Comparison of ENCODE assay signal across 22 cellular contexts in the genomic region with DNA sequence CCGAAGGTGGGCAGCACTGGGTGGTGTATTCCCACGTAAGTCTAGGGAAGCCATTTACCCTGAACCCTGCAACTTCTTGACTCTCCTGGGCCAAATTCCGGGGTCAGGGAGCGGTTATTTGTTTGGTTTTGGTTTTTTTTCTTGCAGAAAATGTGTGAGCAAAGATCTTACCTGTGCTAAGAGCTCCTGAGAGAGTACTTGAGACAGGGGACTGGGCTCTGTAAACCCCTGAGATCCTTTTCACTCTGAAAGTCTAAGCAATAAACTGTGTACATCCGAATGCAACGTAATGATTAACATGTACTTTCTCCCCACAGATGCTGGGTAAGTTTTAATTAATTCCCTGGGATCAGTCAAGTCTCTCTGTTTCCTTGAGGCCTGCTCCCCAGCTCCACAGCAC. TPM values are rescaled to one million over a fixed set of nuclear protein-coding genes. Genes with fewer than 3 reads are reported as not detected.
DNase-seq lines count a peak whose midpoint lies in the region; ATAC-seq and TF ChIP-seq lines count a peak whose summit lies in the region.
"Had no signal": no experiment of that assay in that cellular context is flagged by ENCODE, and none has a peak within 500 bp of the region (broad histone marks: within the 10 kb centered on the region; RNA-seq: fewer than 3 reads in every experiment).

No MANE protein-coding gene starts in this region.

- H3K9me3 ChIP-seq in Peyer's patch: no peaks in the 10 kb centered on the region
- H3K9me3 ChIP-seq in left lung: no peaks in the 10 kb centered on the region
- no peaks in the 10 kb centered on the region for H3K9me3 ChIP-seq in gastrocnemius medialis
- H3K9me3 ChIP-seq: SJCRH30 had no signal

- H3K9me3 Mint-ChIP-seq in Calu3 (ENCODE audit: low read depth, unreplicated experiment) (peaks cover 2% of the 10 kb centered on the region), mesothelial cell of epicardium (no peaks in the 10 kb centered on the region)

- no TSS peak for BruUV-seq in Calu3 (replicated peaks; lab: Mats Ljungman, UMichigan)

- H3K4me1 Mint-ChIP-seq in Calu3 (ENCODE audit: low read depth, unreplicated experiment) (peaks cover 29% of the 10 kb centered on the region), mesothelial cell of epicardium (no peaks in the 10 kb centered on the region)

- CTCF ChIA-PET in Calu3 (lab: Charles Lee): interaction anchor here (0.7 to 3.3 kb wide), 4 partner anchors 12 to 63 kb away, joined by 3 to 27 read pairs (median 4); a partner anchor contains a TSS

- intact Hi-C loops in Calu3 (cut with micrococcal nuclease; ENCODE audit: unreplicated experiment): loop anchor here (2.0 kb wide), 1 partner anchor 23 kb away; a partner anchor contains a TSS
- intact Hi-C loops in left lung (cut with DNase I): no loop called here
- intact Hi-C loops in gastrocnemius medialis (cut with DNase I; ENCODE audit: low total_unique reads): loop anchor here (5.0 to 10.0 kb wide), 2 partner anchors 64 to 157 kb away; a partner anchor contains a TSS

- H3K4me1 ChIP-seq in Peyer's patch (peaks cover 0 to 4% (median 2%) of the 10 kb centered on the region in 4 donors), left lung (peaks cover 0 to 16% of the 10 kb centered on the region in 2 donors), gastrocnemius medialis (peaks cover 15 to 22% of the 10 kb centered on the region in 2 donors)

- H3K27ac ChIP-seq in Peyer's patch: peak overlapping the region in 3 of 4 donors; percentile 30 to 83 (median 75)
- H3K27ac ChIP-seq in left lung: no peak overlapping the region
- H3K27ac ChIP-seq in gastrocnemius medialis: peak overlapping the region; percentile 78 to 84 (median 82)
- H3K27ac ChIP-seq: C4-2B, SJCRH30 had no signal

- H3K36me3 Mint-ChIP-seq in Calu3 (ENCODE audit: insufficient read depth, unreplicated experiment): peaks cover 7% of the 10 kb centered on the region
- H3K36me3 Mint-ChIP-seq in mesothelial cell of epicardium: no peaks in the 10 kb centered on the region

- H3K27me3 ChIP-seq in Peyer's patch (no peaks in the 10 kb centered on the region), left lung (no peaks in the 10 kb centered on the region), gastrocnemius medialis (no peaks in the 10 kb centered on the region)
- H3K27me3 ChIP-seq: SJCRH30 had no signal

- TF ChIP-seq CTCF in Calu3 (IDR thresholded peaks at IDR 0.05; ENCODE audit: unreplicated experiment): no peak
- TF ChIP-seq CTCF in Peyer's patch (IDR thresholded peaks at IDR 0.05): no peak
- TF ChIP-seq CTCF in left lung (IDR thresholded peaks at IDR 0.05): no peak
- no peak for TF ChIP-seq CTCF in gastrocnemius medialis (IDR thresholded peaks at IDR 0.05 in 4 of 5, conservative IDR thresholded peaks at IDR 0.05 in 1 of 5)
- TF ChIP-seq CTCF in mesothelial cell of epicardium (IDR thresholded peaks at IDR 0.05; ENCODE audit: unreplicated experiment): no peak

- H3K27me3 Mint-ChIP-seq in Calu3 (ENCODE audit: unreplicated experiment): no peaks in the 10 kb centered on the region
- peaks cover 59% of the 10 kb centered on the region for H3K27me3 Mint-ChIP-seq in mesothelial cell of epicardium (ENCODE audit: low read depth)

- H3K4me3 Mint-ChIP-seq in Calu3 (ENCODE audit: low read depth, unreplicated experiment) (peak overlapping the region; percentile 18), mesothelial cell of epicardium (no peak overlapping the region)

- no peaks in the 10 kb centered on the region for H3K36me3 ChIP-seq in Peyer's patch
- no peaks in the 10 kb centered on the region for H3K36me3 ChIP-seq in left lung
- no peaks in the 10 kb centered on the region for H3K36me3 ChIP-seq in gastrocnemius medialis
- H3K36me3 ChIP-seq: SJCRH30 had no signal

- TF ChIP-seq POLR2A in Peyer's patch (IDR thresholded peaks at IDR 0.05) (no peak), gastrocnemius medialis (IDR thresholded peaks at IDR 0.05) (no peak)

- DNase-seq in Calu3: no peak
- DNase-seq in Peyer's patch: no peak
- DNase-seq in left lung: no peak
- DNase-seq in gastrocnemius medialis: no peak
- DNase-seq in mesothelial cell of epicardium (ENCODE audit: low spot score in 2 of 2, unreplicated experiment in 2 of 2): no peak
- DNase-seq: ACHN, DMS79, MM.1S, NCI-H1092, NCI-H146, NCI-H2029 treated with DMSO at 0.1 percent for 48 hours, NCI-H2171 treated with DMSO at 0.1 percent for 48 hours, NCI-H748 treated with DMSO at 0.1 percent for 48 hours, OCI-M1, RPMI8226, SJCRH30 had no signal

- in situ Hi-C loops in gastrocnemius medialis (cut with MboI; ENCODE audit: low sequenced_read_pairs in 4 of 4): loop anchor here in 1 of 4 donors (25.0 kb wide), 1 partner anchor 154 kb away; a partner anchor contains a TSS

- peak; percentile 67 for ATAC-seq in left lung
- no peak for ATAC-seq in gastrocnemius medialis
- no peak for ATAC-seq in GM18907 (IDR thresholded peaks at IDR 0.05; ENCODE audit: unreplicated experiment)
- ATAC-seq in HG02759 (IDR thresholded peaks at IDR 0.05; ENCODE audit: unreplicated experiment): no peak

- peak overlapping the region in 1 of 4 donors; percentile 4 for H3K4me3 ChIP-seq in Peyer's patch
- H3K4me3 ChIP-seq in left lung: no peak overlapping the region
- no peak overlapping the region for H3K4me3 ChIP-seq in gastrocnemius medialis
- H3K4me3 ChIP-seq: SJCRH30 had no signal

- H3K27ac Mint-ChIP-seq in Calu3 (ENCODE audit: unreplicated experiment) (peak overlapping the region; percentile 59), mesothelial cell of epicardium (no peak overlapping the region)

RNA-seq across cellular contexts. Expression of a gene that starts 21.5 kb away (rescaled TPM):
- total RNA-seq in Calu3 (2022) (not detected in 2 replicates), Peyer's patch (not detected), left lung (not detected), gastrocnemius medialis (not detected), mesothelial cell of epicardium (not detected in 3 replicates)
- total RNA-seq: H4, LHCN-M2, NCI-H460, SJCRH30 had no signal

RNA-seq across cellular contexts. Expression of a gene that starts 49.5 kb away (rescaled TPM):
- 5.9 and 6.3 TPM in 2 replicates for total RNA-seq in Calu3 (2022)
- 10 to 100 TPM; 13.1 to 29.0 (median 27.0) TPM for total RNA-seq in Peyer's patch
- total RNA-seq in left lung: 10 to 100 TPM; 22.4 to 62.4 TPM
- 100 to 1,000 TPM in 2 of 4 donors, 10 to 100 TPM in 2; 69.7 to 206 (median 92.0) TPM for total RNA-seq in gastrocnemius medialis
- total RNA-seq in mesothelial cell of epicardium: 32.5 to 34.0 TPM (median 33.2 TPM) in 3 replicates

RNA-seq across cellular contexts. Expression of a gene that starts 57.6 kb away (rescaled TPM):
- total RNA-seq in Calu3 (2022) (71.0 and 89.4 TPM in 2 replicates), Peyer's patch (100 to 1,000 TPM in 3 of 4 donors, 10 to 100 TPM in 1; 72.6 to 332 (median 248) TPM), left lung (100 to 1,000 TPM; 114 to 123 TPM), gastrocnemius medialis (100 to 1,000 TPM; 255 to 434 (median 300) TPM), mesothelial cell of epicardium (58.0 to 63.4 TPM (median 61.6 TPM) in 3 replicates)

Comparison
In these comparisons a context has a peak if more than half of its experiments do, and no peak if none do; other contexts are left out.
1. H3K27ac ChIP-seq: peak in Peyer's patch (3 of 4) and gastrocnemius medialis (4 of 4); none in left lung (0 of 2).
2. intact Hi-C loops: an anchor here in Calu3 (2.0 kb wide) and gastrocnemius medialis (5.0 to 10.0 kb wide); none called in left lung.